16 cellular contexts compared by ENCODE assay signal in genomic region chr7:93060865-93061264, GRCh38. TPM values are rescaled to one million over a fixed set of nuclear protein-coding genes. Genes with fewer than 3 reads are reported as not detected.
DNase-seq lines count a peak whose midpoint lies in the region; ATAC-seq lines count a peak whose summit lies in the region.
"Had no signal": no experiment of that assay in that cellular context is flagged by ENCODE, and none has a peak within 500 bp of the region (broad histone marks: within the 10 kb centered on the region; RNA-seq: fewer than 3 reads in every experiment).

No MANE protein-coding gene starts in this region.

- H3K4me1 Mint-ChIP-seq in activated CD4-positive, alpha-beta T cell treated with anti-CD3 and anti-CD28 coated beads for 36 hours: peaks cover 4% of the 10 kb centered on the region
- H3K4me1 Mint-ChIP-seq in activated CD4-positive, alpha-beta T cell treated with anti-CD3 and anti-CD28 coated beads, Interleukin-2, amount 10 ng/mL, durations not matched to agents 7 days and 5 days: no peaks in the 10 kb centered on the region
- H3K4me1 Mint-ChIP-seq in activated T-cell treated with anti-CD3 and anti-CD28 coated beads, Interleukin-2, amount 50 U/mL, for 72 hours (ENCODE audit: low read depth): no peaks in the 10 kb centered on the region
- H3K4me1 Mint-ChIP-seq in stimulated activated effector memory CD8-positive, alpha-beta T cell treated with anti-CD3 and anti-CD28 coated beads, Interleukin-12 subunit alpha, Interleukin-12 subunit beta, amount 100 ng/mL, for 72 hours: peaks cover 6% of the 10 kb centered on the region
- H3K4me1 Mint-ChIP-seq: B cell had no signal

- DNase-seq in activated CD4-positive, alpha-beta T cell treated with anti-CD3 and anti-CD28 coated beads for 36 hours: no peak
- no peak for DNase-seq in activated CD4-positive, alpha-beta T cell treated with anti-CD3 and anti-CD28 coated beads, Interleukin-2, amount 10 ng/mL, durations not matched to agents 7 days and 5 days
- no peak for DNase-seq in activated T-cell treated with anti-CD3 and anti-CD28 coated beads, Interleukin-2, amount 50 U/mL, for 72 hours
- DNase-seq in activated T-cell treated with anti-CD3 and anti-CD28 coated beads, Interleukin-2, amount 50 U/mL, for 48 hours: no peak
- DNase-seq in stimulated activated effector memory CD8-positive, alpha-beta T cell treated with anti-CD3 and anti-CD28 coated beads, Interleukin-12 subunit alpha, Interleukin-12 subunit beta, amount 100 ng/mL, for 72 hours (ENCODE audit: low spot score in 2 of 2): no peak
- DNase-seq in T-helper 1 cell: no peak
- DNase-seq: AML-193; Caco-2; Calu3; CD4-positive, alpha-beta T cell; CD8-positive, alpha-beta T cell; DMS79 treated with DMSO at 0.1 percent for 48 hours; GF-D8 had no signal

- intact Hi-C loops in activated CD4-positive, alpha-beta T cell treated with anti-CD3 and anti-CD28 coated beads for 36 hours (cut with DNase I, micrococcal nuclease): no loop called here

- no peak overlapping the region for H3K4me3 Mint-ChIP-seq in activated CD4-positive, alpha-beta T cell treated with anti-CD3 and anti-CD28 coated beads for 36 hours
- H3K4me3 Mint-ChIP-seq in activated CD4-positive, alpha-beta T cell treated with anti-CD3 and anti-CD28 coated beads, Interleukin-2, amount 10 ng/mL, durations not matched to agents 7 days and 5 days: no peak overlapping the region
- H3K4me3 Mint-ChIP-seq in activated T-cell treated with anti-CD3 and anti-CD28 coated beads, Interleukin-2, amount 50 U/mL, for 72 hours: no peak overlapping the region
- no peak overlapping the region for H3K4me3 Mint-ChIP-seq in stimulated activated effector memory CD8-positive, alpha-beta T cell treated with anti-CD3 and anti-CD28 coated beads, Interleukin-12 subunit alpha, Interleukin-12 subunit beta, amount 100 ng/mL, for 72 hours
- H3K4me3 Mint-ChIP-seq: B cell; CD4-positive, alpha-beta T cell; CD8-positive, alpha-beta T cell had no signal

- CTCF ChIA-PET in activated CD4-positive, alpha-beta T cell treated with anti-CD3 and anti-CD28 coated beads for 36 hours (lab: Charles Lee): interaction anchor here (0.6 kb wide), 1 partner anchor 13 kb away, joined by 3 read pairs; no protein-coding TSS in a partner anchor
- CTCF ChIA-PET in activated CD4-positive, alpha-beta T cell treated with anti-CD3 and anti-CD28 coated beads, Interleukin-2, amount 10 ng/mL, durations not matched to agents 7 days and 5 days (lab: Charles Lee): interaction anchor here (0.6 kb wide), 1 partner anchor 544 kb away, joined by 3 read pairs; no protein-coding TSS in a partner anchor

- H3K36me3 Mint-ChIP-seq in activated CD4-positive, alpha-beta T cell treated with anti-CD3 and anti-CD28 coated beads for 36 hours (ENCODE audit: low read depth): no peaks in the 10 kb centered on the region
- no peaks in the 10 kb centered on the region for H3K36me3 Mint-ChIP-seq in activated CD4-positive, alpha-beta T cell treated with anti-CD3 and anti-CD28 coated beads, Interleukin-2, amount 10 ng/mL, durations not matched to agents 7 days and 5 days (ENCODE audit: low read depth)
- H3K36me3 Mint-ChIP-seq in activated T-cell treated with anti-CD3 and anti-CD28 coated beads, Interleukin-2, amount 50 U/mL, for 72 hours (ENCODE audit: insufficient read depth in 2 of 2): no peaks in the 10 kb centered on the region
- no peaks in the 10 kb centered on the region for H3K36me3 Mint-ChIP-seq in stimulated activated effector memory CD8-positive, alpha-beta T cell treated with anti-CD3 and anti-CD28 coated beads, Interleukin-12 subunit alpha, Interleukin-12 subunit beta, amount 100 ng/mL, for 72 hours
- H3K36me3 Mint-ChIP-seq: CD8-positive, alpha-beta T cell had no signal

- no peak overlapping the region for H3K27ac Mint-ChIP-seq in activated CD4-positive, alpha-beta T cell treated with anti-CD3 and anti-CD28 coated beads for 36 hours
- H3K27ac Mint-ChIP-seq in activated CD4-positive, alpha-beta T cell treated with anti-CD3 and anti-CD28 coated beads, Interleukin-2, amount 10 ng/mL, durations not matched to agents 7 days and 5 days: no peak overlapping the region
- no peak overlapping the region for H3K27ac Mint-ChIP-seq in activated T-cell treated with anti-CD3 and anti-CD28 coated beads, Interleukin-2, amount 50 U/mL, for 72 hours
- H3K27ac Mint-ChIP-seq in stimulated activated effector memory CD8-positive, alpha-beta T cell treated with anti-CD3 and anti-CD28 coated beads, Interleukin-12 subunit alpha, Interleukin-12 subunit beta, amount 100 ng/mL, for 72 hours: no peak overlapping the region
- H3K27ac Mint-ChIP-seq: B cell; CD4-positive, alpha-beta T cell; CD8-positive, alpha-beta T cell had no signal

- H3K9me3 Mint-ChIP-seq in activated CD4-positive, alpha-beta T cell treated with anti-CD3 and anti-CD28 coated beads for 36 hours (ENCODE audit: low read depth): no peaks in the 10 kb centered on the region
- H3K9me3 Mint-ChIP-seq in activated CD4-positive, alpha-beta T cell treated with anti-CD3 and anti-CD28 coated beads, Interleukin-2, amount 10 ng/mL, durations not matched to agents 7 days and 5 days: peaks cover 3% of the 10 kb centered on the region
- H3K9me3 Mint-ChIP-seq in activated T-cell treated with anti-CD3 and anti-CD28 coated beads, Interleukin-2, amount 50 U/mL, for 72 hours: no peaks in the 10 kb centered on the region
- no peaks in the 10 kb centered on the region for H3K9me3 Mint-ChIP-seq in stimulated activated effector memory CD8-positive, alpha-beta T cell treated with anti-CD3 and anti-CD28 coated beads, Interleukin-12 subunit alpha, Interleukin-12 subunit beta, amount 100 ng/mL, for 72 hours
- H3K9me3 Mint-ChIP-seq: CD4-positive, alpha-beta T cell; CD8-positive, alpha-beta T cell had no signal

- POLR2A ChIA-PET in activated CD4-positive, alpha-beta T cell treated with anti-CD3 and anti-CD28 coated beads for 36 hours (lab: Charles Lee): no interaction called here
- POLR2A ChIA-PET in activated CD4-positive, alpha-beta T cell treated with anti-CD3 and anti-CD28 coated beads, Interleukin-2, amount 10 ng/mL, durations not matched to agents 7 days and 5 days (lab: Charles Lee): no interaction called here

- peaks cover 16% of the 10 kb centered on the region for H3K27me3 Mint-ChIP-seq in activated CD4-positive, alpha-beta T cell treated with anti-CD3 and anti-CD28 coated beads for 36 hours
- H3K27me3 Mint-ChIP-seq in activated CD4-positive, alpha-beta T cell treated with anti-CD3 and anti-CD28 coated beads, Interleukin-2, amount 10 ng/mL, durations not matched to agents 7 days and 5 days: peaks cover 32% of the 10 kb centered on the region
- peaks cover 12% of the 10 kb centered on the region for H3K27me3 Mint-ChIP-seq in activated T-cell treated with anti-CD3 and anti-CD28 coated beads, Interleukin-2, amount 50 U/mL, for 72 hours (ENCODE audit: low read depth)

- ATAC-seq in activated CD4-positive, alpha-beta T cell treated with anti-CD3 and anti-CD28 coated beads for 36 hours: peak; percentile 33
- peak; percentile 27 to 68 for ATAC-seq in activated T-cell treated with anti-CD3 and anti-CD28 coated beads, Interleukin-2, amount 50 U/mL, for 72 hours (replicated peaks in 1 of 2)
- ATAC-seq in stimulated activated effector memory CD8-positive, alpha-beta T cell treated with anti-CD3 and anti-CD28 coated beads, Interleukin-12 subunit alpha, Interleukin-12 subunit beta, amount 100 ng/mL, for 72 hours: peak; percentile 66
- ATAC-seq in GM19328 (IDR thresholded peaks at IDR 0.05; ENCODE audit: unreplicated experiment): no peak
- ATAC-seq: A549; CD8-positive, alpha-beta T cell had no signal

RNA-seq across cellular contexts. Expression of gene SAMD9, which starts 56.9 kb away (rescaled TPM):
- 10 to 100 TPM; 10.2 to 10.7 TPM for total RNA-seq in activated CD4-positive, alpha-beta T cell treated with anti-CD3 and anti-CD28 coated beads for 36 hours
- 10 to 100 TPM; 67.3 to 80.1 TPM for total RNA-seq in activated CD4-positive, alpha-beta T cell treated with anti-CD3 and anti-CD28 coated beads, Interleukin-2, amount 10 ng/mL, durations not matched to agents 7 days and 5 days
- 10 to 100 TPM in 1 of 2 donors, 1 to 10 TPM in 1; 7.1 to 14.6 TPM for total RNA-seq in activated T-cell treated with anti-CD3 and anti-CD28 coated beads, Interleukin-2, amount 50 U/mL, for 72 hours

Comparison
In these comparisons a context has a peak if more than half of its experiments do, and no peak if none do; other contexts are left out.
1. RNA of gene SAMD9, which starts 56.9 kb away (total RNA-seq): 67.3 to 80.1 TPM in activated CD4-positive, alpha-beta T cell treated with anti-CD3 and anti-CD28 coated beads, Interleukin-2, amount 10 ng/mL, durations not matched to agents 7 days and 5 days; 7.1 to 14.6 TPM in activated T-cell treated with anti-CD3 and anti-CD28 coated beads, Interleukin-2, amount 50 U/mL, for 72 hours and 10.2 to 10.7 TPM in activated CD4-positive, alpha-beta T cell treated with anti-CD3 and anti-CD28 coated beads for 36 hours; every median in the first group is over 4 times any median in the second.